Comparison of ENCODE assay signal across 26 cellular contexts in genomic region chr14:104784218-104784568, GRCh38.
"Had no signal": no experiment of that assay in that cellular context is flagged by ENCODE, and none has a peak within 500 bp of the region (broad histone marks: within the 10 kb centered on the region; RNA-seq: fewer than 3 reads in every experiment).

No MANE protein-coding gene starts in this region.

- H3K4me3 Mint-ChIP-seq: activated B cell treated with CpG ODN at 0.5 μM for 24 hours; activated CD4-positive, alpha-beta T cell treated with anti-CD3 and anti-CD28 coated beads for 36 hours; activated naive CD8-positive, alpha-beta T cell; activated T-cell treated with anti-CD3 and anti-CD28 coated beads, Interleukin-2, amount 50 U/mL, for 24 hours; activated T-helper 17 cell treated with anti-CD3 and anti-CD28 coated beads, Interleukin-2, amount 50 U/mL, for 72 hours; effector memory CD8-positive, alpha-beta T cell; memory B cell; nephron progenitor cell; stimulated activated naive B cell treated with anti-CD40 and anti-IgM and Interleukin-4, amounts not matched to agents 10 μg/mL and 1 μg/mL and 100 μg/mL, for 72 hours; type B pancreatic cell had no signal

- H3K27me3 Mint-ChIP-seq: activated B cell treated with CpG ODN at 0.5 μM for 24 hours; activated CD4-positive, alpha-beta T cell treated with anti-CD3 and anti-CD28 coated beads for 36 hours; activated naive CD8-positive, alpha-beta T cell; activated T-cell treated with anti-CD3 and anti-CD28 coated beads, Interleukin-2, amount 50 U/mL, for 24 hours; activated T-helper 17 cell treated with anti-CD3 and anti-CD28 coated beads, Interleukin-2, amount 50 U/mL, for 72 hours; effector memory CD8-positive, alpha-beta T cell; memory B cell; stimulated activated naive B cell treated with anti-CD40 and anti-IgM and Interleukin-4, amounts not matched to agents 10 μg/mL and 1 μg/mL and 100 μg/mL, for 72 hours; type B pancreatic cell had no signal

- H3K36me3 Mint-ChIP-seq: activated naive CD8-positive, alpha-beta T cell; memory B cell; type B pancreatic cell had no signal

- H3K4me3 ChIP-seq: adrenal gland, ascending aorta, esophagus squamous epithelium, gastroesophageal sphincter, heart right ventricle, sigmoid colon, smooth muscle cell had no signal

- H3K27ac Mint-ChIP-seq: activated B cell treated with CpG ODN at 0.5 μM for 24 hours; activated CD4-positive, alpha-beta T cell treated with anti-CD3 and anti-CD28 coated beads for 36 hours; activated naive CD8-positive, alpha-beta T cell; activated T-cell treated with anti-CD3 and anti-CD28 coated beads, Interleukin-2, amount 50 U/mL, for 24 hours; activated T-helper 17 cell treated with anti-CD3 and anti-CD28 coated beads, Interleukin-2, amount 50 U/mL, for 72 hours; memory B cell; nephron progenitor cell; type B pancreatic cell had no signal

- ATAC-seq: activated CD4-positive, alpha-beta T cell treated with anti-CD3 and anti-CD28 coated beads for 36 hours; activated T-helper 17 cell treated with anti-CD3 and anti-CD28 coated beads, Interleukin-2, amount 50 U/mL, for 72 hours; effector memory CD8-positive, alpha-beta T cell; gastroesophageal sphincter; heart right ventricle; left cardiac atrium; stimulated activated naive B cell treated with anti-CD40 and anti-IgM and Interleukin-4, amounts not matched to agents 10 μg/mL and 1 μg/mL and 100 μg/mL, for 72 hours had no signal

- H3K9me3 ChIP-seq: adrenal gland, ascending aorta, esophagus squamous epithelium, gastroesophageal sphincter, heart right ventricle, sigmoid colon had no signal

- H3K27ac ChIP-seq: brain microvascular endothelial cell, heart right ventricle had no signal

- H3K9me3 Mint-ChIP-seq: activated B cell treated with CpG ODN at 0.5 μM for 24 hours; activated T-cell treated with anti-CD3 and anti-CD28 coated beads, Interleukin-2, amount 50 U/mL, for 24 hours; activated T-helper 17 cell treated with anti-CD3 and anti-CD28 coated beads, Interleukin-2, amount 50 U/mL, for 72 hours; effector memory CD8-positive, alpha-beta T cell; memory B cell; nephron progenitor cell; stimulated activated naive B cell treated with anti-CD40 and anti-IgM and Interleukin-4, amounts not matched to agents 10 μg/mL and 1 μg/mL and 100 μg/mL, for 72 hours; type B pancreatic cell had no signal

- DNase-seq: activated B cell treated with CpG ODN at 0.5 μM for 24 hours; activated CD4-positive, alpha-beta T cell treated with anti-CD3 and anti-CD28 coated beads for 36 hours; activated CD4-positive, alpha-beta T cell treated with anti-CD3 and anti-CD28 coated beads, Interleukin-2, amount 50 U/mL, for 4 hours; activated CD8-positive, alpha-beta memory T cell treated with anti-CD3 and anti-CD28 coated beads for 24 hours; activated CD8-positive, alpha-beta memory T cell treated with anti-CD3 and anti-CD28 coated beads, Interleukin-2, amount 50 U/mL, for 4 hours; activated T-cell treated with anti-CD3 and anti-CD28 coated beads, Interleukin-2, amount 50 U/mL, for 24 hours; brain microvascular endothelial cell; central memory CD4-positive, alpha-beta T cell; effector memory CD8-positive, alpha-beta T cell; esophagus squamous epithelium; islet precursor cell; left cardiac atrium; nephron progenitor cell; sigmoid colon; stimulated activated CD4-positive, alpha-beta T cell treated with anti-CD3 and anti-CD28 coated beads, Interleukin-15, amount 100 ng/mL, for 24 hours; stimulated activated naive B cell treated with anti-CD40 and anti-IgM and Interleukin-4, amounts not matched to agents 10 μg/mL and 1 μg/mL and 100 μg/mL, for 72 hours; T-helper 9 cell had no signal

- H3K27me3 ChIP-seq: adrenal gland, ascending aorta, brain microvascular endothelial cell, esophagus squamous epithelium, gastroesophageal sphincter, heart right ventricle, sigmoid colon had no signal

- H3K4me1 Mint-ChIP-seq: activated B cell treated with CpG ODN at 0.5 μM for 24 hours; activated T-helper 17 cell treated with anti-CD3 and anti-CD28 coated beads, Interleukin-2, amount 50 U/mL, for 72 hours; memory B cell; nephron progenitor cell had no signal

- H3K4me2 ChIP-seq: smooth muscle cell had no signal
